28 cellular contexts compared by ENCODE assay signal in genomic region chr6:21312118-21312517, GRCh38.
"Had no signal": no experiment of that assay in that cellular context is flagged by ENCODE, and none has a peak within 500 bp of the region (broad histone marks: within the 10 kb centered on the region; RNA-seq: fewer than 3 reads in every experiment).

No MANE protein-coding gene starts in this region.

- DNase-seq: activated CD4-positive, alpha-beta T cell treated with anti-CD3 and anti-CD28 coated beads for 4 hours; activated CD4-positive, alpha-beta T cell treated with anti-CD3 and anti-CD28 coated beads, Interleukin-2, amount 50 U/mL, for 48 hours; activated CD8-positive, alpha-beta memory T cell treated with anti-CD3 and anti-CD28 coated beads for 24 hours; activated gamma-delta T cell; activated naive CD4-positive, alpha-beta T cell treated with anti-CD3 and anti-CD28 coated beads, Interleukin-2, amount 50 U/mL, for 16 hours; activated T-cell treated with anti-CD3 and anti-CD28 coated beads, Interleukin-2, amount 50 U/mL, for 1 hour; amniotic stem cell; dermis blood vessel endothelial cell; effector CD4-positive, alpha-beta T cell; foreskin keratinocyte; heart right ventricle; left lung; lower lobe of right lung; mucosa of descending colon; psoas muscle; sigmoid colon; small intestine; stimulated activated CD4-positive, alpha-beta T cell treated with anti-CD3 and anti-CD28 coated beads, Interleukin-4, amount 100 ng/mL, for 24 hours; stimulated activated naive CD8-positive, alpha-beta T cell treated with anti-CD3 and anti-CD28 coated beads, Interleukin-15, amount 100 ng/mL, for 72 hours; substantia nigra; T-cell; upper lobe of left lung had no signal

- H3K4me1 Mint-ChIP-seq: stimulated activated effector memory CD8-positive, alpha-beta T cell treated with anti-CD3 and anti-CD28 coated beads, Interleukin-12 subunit alpha, Interleukin-12 subunit beta, amount 100 ng/mL, for 72 hours; stimulated activated naive CD8-positive, alpha-beta T cell treated with anti-CD3 and anti-CD28 coated beads, Interleukin-15, amount 100 ng/mL, for 72 hours; T-cell had no signal

- H3K9me3 Mint-ChIP-seq: natural killer cell treated with Interleukin-12 subunit alpha and Interleukin-12 subunit beta and Interleukin-15 and Interleukin-18, amount 100 ng/mL, for 72 hours; stimulated activated effector memory CD8-positive, alpha-beta T cell treated with anti-CD3 and anti-CD28 coated beads, Interleukin-12 subunit alpha, Interleukin-12 subunit beta, amount 100 ng/mL, for 72 hours; stimulated activated naive CD8-positive, alpha-beta T cell treated with anti-CD3 and anti-CD28 coated beads, Interleukin-15, amount 100 ng/mL, for 72 hours; T-cell had no signal

- H3K27me3 ChIP-seq: esophagus muscularis mucosa, foreskin keratinocyte, heart right ventricle, left lung, sigmoid colon, upper lobe of left lung, vagina had no signal

- H3K4me3 ChIP-seq: esophagus muscularis mucosa, heart right ventricle, left lung, lower lobe of right lung, mucosa of descending colon, psoas muscle, sigmoid colon, upper lobe of left lung, vagina had no signal

- ATAC-seq: foreskin keratinocyte; heart right ventricle; left lung; lower lobe of right lung; natural killer cell treated with Interleukin-12 subunit alpha and Interleukin-12 subunit beta and Interleukin-15 and Interleukin-18, amount 100 ng/mL, for 72 hours; psoas muscle; stimulated activated effector memory CD8-positive, alpha-beta T cell treated with anti-CD3 and anti-CD28 coated beads, Interleukin-12 subunit alpha, Interleukin-12 subunit beta, amount 100 ng/mL, for 72 hours; stimulated activated naive CD8-positive, alpha-beta T cell treated with anti-CD3 and anti-CD28 coated beads, Interleukin-15, amount 100 ng/mL, for 72 hours; T-cell had no signal

- H3K36me3 ChIP-seq: esophagus muscularis mucosa, heart right ventricle, left lung, lower lobe of right lung, sigmoid colon, upper lobe of left lung, vagina had no signal

- H3K36me3 Mint-ChIP-seq: natural killer cell treated with Interleukin-12 subunit alpha and Interleukin-12 subunit beta and Interleukin-15 and Interleukin-18, amount 100 ng/mL, for 72 hours; stimulated activated effector memory CD8-positive, alpha-beta T cell treated with anti-CD3 and anti-CD28 coated beads, Interleukin-12 subunit alpha, Interleukin-12 subunit beta, amount 100 ng/mL, for 72 hours; T-cell had no signal

- H3K4me1 ChIP-seq: esophagus muscularis mucosa, foreskin keratinocyte, heart right ventricle, left lung, lower lobe of right lung, parathyroid adenoma, psoas muscle, sigmoid colon, upper lobe of left lung, vagina had no signal

- H3K4me3 Mint-ChIP-seq: natural killer cell treated with Interleukin-12 subunit alpha and Interleukin-12 subunit beta and Interleukin-15 and Interleukin-18, amount 100 ng/mL, for 72 hours; stimulated activated effector memory CD8-positive, alpha-beta T cell treated with anti-CD3 and anti-CD28 coated beads, Interleukin-12 subunit alpha, Interleukin-12 subunit beta, amount 100 ng/mL, for 72 hours; stimulated activated naive CD8-positive, alpha-beta T cell treated with anti-CD3 and anti-CD28 coated beads, Interleukin-15, amount 100 ng/mL, for 72 hours; T-cell had no signal

- FAIRE-seq: colon, small intestine had no signal

- H3K9ac ChIP-seq: parathyroid adenoma had no signal

- H3K79me2 ChIP-seq: parathyroid adenoma had no signal

- H3K9me3 ChIP-seq: esophagus muscularis mucosa, heart right ventricle, left lung, lower lobe of right lung, mucosa of descending colon, psoas muscle, sigmoid colon, upper lobe of left lung, vagina had no signal

- H3K27ac ChIP-seq: esophagus muscularis mucosa, foreskin keratinocyte, heart right ventricle, left lung, lower lobe of right lung, parathyroid adenoma, psoas muscle, sigmoid colon, upper lobe of left lung, vagina had no signal

- H3K27ac Mint-ChIP-seq: natural killer cell treated with Interleukin-12 subunit alpha and Interleukin-12 subunit beta and Interleukin-15 and Interleukin-18, amount 100 ng/mL, for 72 hours; stimulated activated effector memory CD8-positive, alpha-beta T cell treated with anti-CD3 and anti-CD28 coated beads, Interleukin-12 subunit alpha, Interleukin-12 subunit beta, amount 100 ng/mL, for 72 hours; stimulated activated naive CD8-positive, alpha-beta T cell treated with anti-CD3 and anti-CD28 coated beads, Interleukin-15, amount 100 ng/mL, for 72 hours; T-cell had no signal

- H2AFZ ChIP-seq: parathyroid adenoma had no signal
